In the genomic region with DNA sequence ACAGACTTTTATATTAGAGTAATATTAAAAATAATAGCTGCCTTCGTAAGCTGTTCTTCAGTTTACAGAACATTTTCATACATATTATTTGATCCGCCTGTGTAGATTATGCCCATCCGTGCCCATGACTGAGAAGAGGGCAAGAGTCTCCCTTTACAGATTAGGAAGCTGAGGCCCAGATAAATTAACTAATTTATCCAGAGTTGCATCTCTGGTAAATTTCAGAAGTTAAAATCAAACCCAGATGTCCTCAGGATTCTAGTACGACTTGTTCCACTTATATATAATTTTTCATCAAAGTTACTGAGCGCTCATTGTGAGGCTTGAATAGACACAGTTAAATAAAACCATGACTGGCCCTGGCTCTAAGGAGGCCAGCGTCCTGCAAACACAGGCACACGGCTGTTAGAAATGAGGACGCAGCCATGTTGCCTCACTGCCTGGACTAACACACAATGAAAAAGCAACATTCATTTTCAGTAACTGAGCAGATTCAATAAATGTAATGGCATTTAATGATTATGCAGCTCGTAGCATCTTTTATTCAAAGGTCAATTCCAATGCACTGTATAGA, we compare ENCODE assay signal across 18 cellular contexts.
"Had no signal": no experiment of that assay in that cellular context is flagged by ENCODE, and none has a peak within 500 bp of the region (broad histone marks: within the 10 kb centered on the region; RNA-seq: fewer than 3 reads in every experiment).

No MANE protein-coding gene starts in this region.

- ATAC-seq: psoas muscle; right cardiac atrium; right lobe of liver; stimulated activated effector memory CD8-positive, alpha-beta T cell treated with anti-CD3 and anti-CD28 coated beads, Interleukin-12 subunit alpha, Interleukin-12 subunit beta, amount 100 ng/mL, for 72 hours; stimulated activated naive B cell treated with anti-CD40 and anti-IgM and Interleukin-4, amounts not matched to agents 10 μg/mL and 1 μg/mL and 100 μg/mL, for 72 hours had no signal

- DNase-seq: occipital lobe; ovary; posterior cingulate gyrus; psoas muscle; right cardiac atrium; right lobe of liver; sigmoid colon; small intestine; stimulated activated CD4-positive, alpha-beta T cell treated with anti-CD3 and anti-CD28 coated beads, Interleukin-15, amount 100 ng/mL, for 24 hours; stimulated activated CD4-positive, alpha-beta T cell treated with anti-CD3 and anti-CD28 coated beads, Interleukin-2, amount 100 ng/mL, for 24 hours; stimulated activated CD4-positive, alpha-beta T cell treated with anti-CD3 and anti-CD28 coated beads, Interleukin-2, amount 100 ng/mL, for 48 hours; stimulated activated CD4-positive, alpha-beta T cell treated with anti-CD3 and anti-CD28 coated beads, Interleukin-4, amount 100 ng/mL, for 24 hours; stimulated activated naive B cell treated with anti-CD40 and anti-IgM and Interleukin-4, amounts not matched to agents 10 μg/mL and 1 μg/mL and 100 μg/mL, for 72 hours; stimulated activated naive CD4-positive, alpha-beta T cell treated with Interleukin-2 at 50 U/mL for 16 hours; stomach; thyroid gland; upper lobe of left lung had no signal
